Comparison of ENCODE assay signal across 16 cellular contexts in genomic region chr17:37676115-37676925, GRCh38. TPM values are rescaled to one million over a fixed set of nuclear protein-coding genes. Genes with fewer than 3 reads are reported as not detected.
DNase-seq lines count a peak whose midpoint lies in the region; ATAC-seq and TF ChIP-seq lines count a peak whose summit lies in the region.
"Had no signal": no experiment of that assay in that cellular context is flagged by ENCODE, and none has a peak within 500 bp of the region (broad histone marks: within the 10 kb centered on the region; RNA-seq: fewer than 3 reads in every experiment).

No MANE protein-coding gene starts in this region.

- H2AK5ac ChIP-seq in mesenchymal stem cell (ENCODE audit: low read length, severe bottlenecking): no peak overlapping the region

- H3K4me2 ChIP-seq in Loucy (ENCODE audit: low read depth, low read length, poor library complexity, severe bottlenecking): peak overlapping the region; percentile 65
- H3K4me2 ChIP-seq in mesenchymal stem cell (ENCODE audit: low read length, poor library complexity, severe bottlenecking): peak overlapping the region; percentile 3
- H3K4me2 ChIP-seq: SK-N-SH had no signal

- no peak overlapping the region for H3K4ac ChIP-seq in mesenchymal stem cell (ENCODE audit: low read depth in 1 of 2, low read length in 2 of 2)

- no peak overlapping the region for H2BK15ac ChIP-seq in mesenchymal stem cell (ENCODE audit: low read depth, poor library complexity, severe bottlenecking)

- H4K91ac ChIP-seq in mesenchymal stem cell (ENCODE audit: low read length): no peak overlapping the region

- H3K9ac ChIP-seq in Loucy (ENCODE audit: low read depth, low read length, poor library complexity, severe bottlenecking) (no peak overlapping the region), mesenchymal stem cell (ENCODE audit: low read length) (no peak overlapping the region)
- H3K9ac ChIP-seq: SK-N-SH had no signal

- H3K36me3 ChIP-seq in Loucy (ENCODE audit: insufficient read depth, low read length): no peaks in the 10 kb centered on the region
- no peaks in the 10 kb centered on the region for H3K36me3 ChIP-seq in mesenchymal stem cell (ENCODE audit: control insufficient read depth in 1 of 2, insufficient read depth in 2 of 2, low read depth in 1 of 2, low read length in 2 of 2)
- H3K36me3 ChIP-seq: thyroid gland had no signal

- H2AFZ ChIP-seq in Loucy (ENCODE audit: low read length): no peak overlapping the region
- H2AFZ ChIP-seq in mesenchymal stem cell (ENCODE audit: low read depth, low read length): no peak overlapping the region

- no peaks in the 10 kb centered on the region for H3K79me2 ChIP-seq in Loucy (ENCODE audit: insufficient read depth, low read length)

- no peaks in the 10 kb centered on the region for H3F3A ChIP-seq in Loucy (ENCODE audit: low read depth)

- peak overlapping the region in 1 of 2 experiments; percentile 61 for H3K18ac ChIP-seq in mesenchymal stem cell (ENCODE audit: low read depth in 1 of 2, low read length in 2 of 2)

- H3K79me1 ChIP-seq in mesenchymal stem cell (replicated peaks; ENCODE audit: low read length, poor library complexity, severe bottlenecking): no peaks in the 10 kb centered on the region

- WGBS in mesenchymal stem cell: 46% methylated on average over 7 of the region's 7 CpGs

- H2BK12ac ChIP-seq in mesenchymal stem cell (ENCODE audit: low read length in 2 of 2): no peak overlapping the region

- no peak for ATAC-seq in GM19351 (IDR thresholded peaks at IDR 0.05; ENCODE audit: unreplicated experiment)
- ATAC-seq in GM21619 (IDR thresholded peaks at IDR 0.05; ENCODE audit: unreplicated experiment): no peak
- ATAC-seq: foreskin keratinocyte had no signal

- H3K27ac ChIP-seq in mesenchymal stem cell (ENCODE audit: low read length, poor library complexity, severe bottlenecking): peak overlapping the region; percentile 27
- H3K27ac ChIP-seq: foreskin keratinocyte, thyroid gland, VCaP had no signal

- H3K4me1 ChIP-seq in Loucy (ENCODE audit: insufficient read depth, low read length, poor library complexity, severe bottlenecking) (peaks cover 17% of the 10 kb centered on the region), mesenchymal stem cell (ENCODE audit: control insufficient read depth, insufficient read depth, low read depth, low read length) (peaks cover 17% of the 10 kb centered on the region)
- H3K4me1 ChIP-seq: thyroid gland had no signal

- no peak for TF ChIP-seq CTCF in Loucy (conservative IDR thresholded peaks at IDR 0.05; ENCODE audit: low read length)

- H3K9me3 ChIP-seq in Loucy (ENCODE audit: insufficient read depth, low read depth, low read length) (peaks cover 4% of the 10 kb centered on the region; the same call in 1 of the 2 replicates), mesenchymal stem cell (ENCODE audit: control insufficient read depth, low read length) (peaks cover 2% of the 10 kb centered on the region)
- H3K9me3 ChIP-seq: SK-N-SH, thyroid gland had no signal

- H3K23ac ChIP-seq in mesenchymal stem cell (ENCODE audit: low read length in 2 of 2): peak overlapping the region in 1 of 2 experiments; percentile 50

- H3K27me3 ChIP-seq in Loucy (ENCODE audit: insufficient read depth, low read length, poor library complexity, severe bottlenecking) (no peaks in the 10 kb centered on the region), mesenchymal stem cell (ENCODE audit: control insufficient read depth in 1 of 2, insufficient read depth in 1 of 2, low read length in 2 of 2) (peaks cover 0 to 26% of the 10 kb centered on the region in 2 experiments)
- H3K27me3 ChIP-seq: foreskin keratinocyte, thyroid gland had no signal

- H3K4me3 ChIP-seq in Loucy (ENCODE audit: low read length, poor library complexity, severe bottlenecking) (peak overlapping the region; percentile 22), mesenchymal stem cell (ENCODE audit: insufficient read depth in 1 of 2, low read depth in 1 of 2, low read length in 2 of 2) (no peak overlapping the region)
- H3K4me3 ChIP-seq: thyroid gland had no signal

- no peaks in the 10 kb centered on the region for H4K20me1 ChIP-seq in Loucy (ENCODE audit: insufficient read depth, low read length, poor library complexity, severe bottlenecking)

- no peak overlapping the region for H2BK5ac ChIP-seq in mesenchymal stem cell (ENCODE audit: low read depth, low read length, poor library complexity, severe bottlenecking)

- H3K9me2 ChIP-seq in Loucy (replicated peaks; ENCODE audit: low read depth, low read length): no peaks in the 10 kb centered on the region
- H3K9me2 ChIP-seq: SK-N-SH had no signal

- H2BK120ac ChIP-seq in mesenchymal stem cell (ENCODE audit: low read depth, low read length): no peak overlapping the region

- no peak overlapping the region for H3K14ac ChIP-seq in mesenchymal stem cell (ENCODE audit: low read length in 2 of 2)

- H4K8ac ChIP-seq in mesenchymal stem cell (ENCODE audit: low read length): no peak overlapping the region

- DNase-seq in DMS79 treated with DMSO at 0.1 percent for 48 hours (lab: John Stamatoyannopoulos, UW) (peak; percentile 70), amniotic epithelial cell (ENCODE audit: low read depth) (peak; percentile 71), mesenchymal stem cell (peak; percentile 36), C1 segment of cervical spinal cord (lab: John Stamatoyannopoulos, UW) (no peak), iPS-NIHi7 (ENCODE audit: extremely low spot score) (no peak)
- DNase-seq: foreskin keratinocyte; GDM1; immature natural killer cell; NCI-H1930; SK-N-SH; stimulated activated CD4-positive, alpha-beta T cell treated with anti-CD3 and anti-CD28 coated beads, Interleukin-2, amount 100 ng/mL, for 24 hours; thyroid gland had no signal

RNA-seq across cellular contexts. Expression of gene DDX52, which starts 33.1 kb away (rescaled TPM):
- polyA plus RNA-seq in mesenchymal stem cell (2013, experiment 1 of 2): 27.2 TPM
- 28.6 TPM for polyA plus RNA-seq in mesenchymal stem cell (2013, experiment 2 of 2)

Comparison
In these comparisons a context has a peak if more than half of its experiments do, and no peak if none do; other contexts are left out.
1. DNase-seq: peak in DMS79 treated with DMSO at 0.1 percent for 48 hours (single experiment), amniotic epithelial cell (single experiment) and mesenchymal stem cell (single experiment); none in C1 segment of cervical spinal cord (0 of 14) and iPS-NIHi7 (single experiment).